In genomic region chr5:87751801-87752200, GRCh38 we compare ENCODE assay signal across 17 cellular contexts.
"Had no signal": no experiment of that assay in that cellular context is flagged by ENCODE, and none has a peak within 500 bp of the region (broad histone marks: within the 10 kb centered on the region; RNA-seq: fewer than 3 reads in every experiment).

No MANE protein-coding gene starts in this region.

- H3K9me3 ChIP-seq: esophagus squamous epithelium, heart left ventricle, lower lobe of right lung, transverse colon had no signal

- H3K27ac ChIP-seq: esophagus squamous epithelium, heart left ventricle, lower lobe of right lung, parathyroid adenoma, transverse colon had no signal

- H3K4me3 ChIP-seq: esophagus squamous epithelium, heart left ventricle, lower lobe of right lung, transverse colon had no signal

- H3K36me3 ChIP-seq: esophagus squamous epithelium, heart left ventricle, lower lobe of right lung, transverse colon had no signal

- H3K27ac Mint-ChIP-seq: activated CD4-positive, alpha-beta T cell treated with anti-CD3 and anti-CD28 coated beads, Interleukin-2, amount 10 ng/mL, durations not matched to agents 7 days and 5 days; activated naive CD8-positive, alpha-beta T cell; activated T-cell treated with anti-CD3 and anti-CD28 coated beads, Interleukin-2, amount 50 U/mL, for 72 hours; naive B cell; stimulated activated naive B cell treated with anti-CD40 and anti-IgM and Interleukin-4, amounts not matched to agents 10 μg/mL and 1 μg/mL and 100 μg/mL, for 72 hours; T-helper 1 cell treated with Interleukin-12 subunit alpha and Interleukin-12 subunit beta and Interleukin-4 antibody, amounts not matched to agents 30 μg/mL and 1 μg/mL, for 36 hours had no signal

- ATAC-seq: heart left ventricle; left colon; lower lobe of right lung; stimulated activated naive B cell treated with anti-CD40 and anti-IgM and Interleukin-4, amounts not matched to agents 10 μg/mL and 1 μg/mL and 100 μg/mL, for 72 hours had no signal

- H3K4me3 Mint-ChIP-seq: activated CD4-positive, alpha-beta T cell treated with anti-CD3 and anti-CD28 coated beads, Interleukin-2, amount 10 ng/mL, durations not matched to agents 7 days and 5 days; activated naive CD8-positive, alpha-beta T cell; activated T-cell treated with anti-CD3 and anti-CD28 coated beads, Interleukin-2, amount 50 U/mL, for 72 hours; naive B cell; stimulated activated naive B cell treated with anti-CD40 and anti-IgM and Interleukin-4, amounts not matched to agents 10 μg/mL and 1 μg/mL and 100 μg/mL, for 72 hours; T-helper 1 cell treated with Interleukin-12 subunit alpha and Interleukin-12 subunit beta and Interleukin-4 antibody, amounts not matched to agents 30 μg/mL and 1 μg/mL, for 36 hours had no signal

- H3K9me3 Mint-ChIP-seq: activated CD4-positive, alpha-beta T cell treated with anti-CD3 and anti-CD28 coated beads, Interleukin-2, amount 10 ng/mL, durations not matched to agents 7 days and 5 days; activated T-cell treated with anti-CD3 and anti-CD28 coated beads, Interleukin-2, amount 50 U/mL, for 72 hours; naive B cell; stimulated activated naive B cell treated with anti-CD40 and anti-IgM and Interleukin-4, amounts not matched to agents 10 μg/mL and 1 μg/mL and 100 μg/mL, for 72 hours; T-helper 1 cell treated with Interleukin-12 subunit alpha and Interleukin-12 subunit beta and Interleukin-4 antibody, amounts not matched to agents 30 μg/mL and 1 μg/mL, for 36 hours had no signal

- H2AFZ ChIP-seq: parathyroid adenoma had no signal

- H3K79me2 ChIP-seq: parathyroid adenoma had no signal

- H3K9ac ChIP-seq: parathyroid adenoma had no signal

- DNase-seq: activated CD4-positive, alpha-beta T cell treated with anti-CD3 and anti-CD28 coated beads, Interleukin-2, amount 10 ng/mL, durations not matched to agents 7 days and 5 days; activated CD8-positive, alpha-beta memory T cell treated with anti-CD3 and anti-CD28 coated beads, Interleukin-2, amount 50 U/mL, for 48 hours; activated gamma-delta T cell treated with Interleukin-2 at 50 U/mL for 16 hours; activated T-cell treated with anti-CD3 and anti-CD28 coated beads, Interleukin-2, amount 50 U/mL, for 72 hours; esophagus squamous epithelium; foreskin melanocyte; heart left ventricle; left colon; lower lobe of right lung; naive B cell; retina; stimulated activated CD4-positive, alpha-beta T cell treated with anti-CD3 and anti-CD28 coated beads, Interleukin-2, amount 100 ng/mL, for 48 hours; stimulated activated naive B cell treated with anti-CD40 and anti-IgM and Interleukin-4, amounts not matched to agents 10 μg/mL and 1 μg/mL and 100 μg/mL, for 72 hours; transverse colon had no signal

- H3K4me1 Mint-ChIP-seq: activated CD4-positive, alpha-beta T cell treated with anti-CD3 and anti-CD28 coated beads, Interleukin-2, amount 10 ng/mL, durations not matched to agents 7 days and 5 days; naive B cell; stimulated activated naive B cell treated with anti-CD40 and anti-IgM and Interleukin-4, amounts not matched to agents 10 μg/mL and 1 μg/mL and 100 μg/mL, for 72 hours had no signal

- H3K27me3 ChIP-seq: transverse colon had no signal

- H3K4me1 ChIP-seq: esophagus squamous epithelium, heart left ventricle, lower lobe of right lung, parathyroid adenoma, transverse colon had no signal

- H3K36me3 Mint-ChIP-seq: activated naive CD8-positive, alpha-beta T cell; naive B cell; stimulated activated naive B cell treated with anti-CD40 and anti-IgM and Interleukin-4, amounts not matched to agents 10 μg/mL and 1 μg/mL and 100 μg/mL, for 72 hours had no signal
